In genomic region chr15:74954515-74954914, GRCh38 we compare ENCODE assay signal across 10 cellular contexts. TPM values are rescaled to one million over a fixed set of nuclear protein-coding genes. Genes with fewer than 3 reads are reported as not detected.
A peak's percentile ranks its signal among the peaks of the same experiment; 100 is the strongest.
DNase-seq lines count a peak whose midpoint lies in the region; ATAC-seq lines count a peak whose summit lies in the region.
"Had no signal": no experiment of that assay in that cellular context is flagged by ENCODE, and none has a peak within 500 bp of the region (broad histone marks: within the 10 kb centered on the region; RNA-seq: fewer than 3 reads in every experiment).

No MANE protein-coding gene starts in this region.

- H3K27me3 Mint-ChIP-seq in activated T-cell treated with anti-CD3 and anti-CD28 coated beads, Interleukin-2, amount 50 U/mL, for 24 hours, result peaks cover 23% of the 10 kb centered on the region
- peaks cover 23% of the 10 kb centered on the region for H3K27me3 Mint-ChIP-seq in activated T-cell treated with anti-CD3 and anti-CD28 coated beads, Interleukin-2, amount 50 U/mL, for 4 hours (ENCODE audit: low read depth)
- H3K27me3 Mint-ChIP-seq in stimulated activated naive CD8-positive, alpha-beta T cell treated with anti-CD3 and anti-CD28 coated beads, Interleukin-15, Interleukin-2, amounts not matched to agents 100 ng/mL and 50 ng/mL, for 24 hours, result peaks cover 27% of the 10 kb centered on the region

- intact Hi-C loops in left ventricle myocardium superior (cut with micrococcal nuclease), result loop anchor here (5.0 kb wide), 1 partner anchor 182 kb away; no protein-coding TSS in a partner anchor

- H3K9me3 Mint-ChIP-seq in activated T-cell treated with anti-CD3 and anti-CD28 coated beads, Interleukin-2, amount 50 U/mL, for 24 hours, result no peaks in the 10 kb centered on the region
- H3K9me3 Mint-ChIP-seq in activated T-cell treated with anti-CD3 and anti-CD28 coated beads, Interleukin-2, amount 50 U/mL, for 4 hours, result no peaks in the 10 kb centered on the region
- no peaks in the 10 kb centered on the region for H3K9me3 Mint-ChIP-seq in stimulated activated naive CD8-positive, alpha-beta T cell treated with anti-CD3 and anti-CD28 coated beads, Interleukin-15, Interleukin-2, amounts not matched to agents 100 ng/mL and 50 ng/mL, for 24 hours
- H3K9me3 Mint-ChIP-seq: central memory CD8-positive, alpha-beta T cell had no signal

- DNase-seq in activated T-cell treated with anti-CD3 and anti-CD28 coated beads, Interleukin-2, amount 50 U/mL, for 24 hours, result no peak
- no peak for DNase-seq in activated T-cell treated with anti-CD3 and anti-CD28 coated beads, Interleukin-2, amount 50 U/mL, for 4 hours
- DNase-seq in UCSD-AML1 (lab: John Stamatoyannopoulos, UW; ENCODE audit: unreplicated experiment), result peak; percentile 27
- DNase-seq in left ventricle myocardium superior, result peak; percentile 47
- no peak for DNase-seq in GF-D8 (lab: John Stamatoyannopoulos, UW)
- DNase-seq in midbrain (lab: John Stamatoyannopoulos, UW), result no peak
- no peak for DNase-seq in NCI-H2107 (lab: John Stamatoyannopoulos, UW)
- DNase-seq: NCI-H2081 had no signal

- no peak for ATAC-seq in activated T-cell treated with anti-CD3 and anti-CD28 coated beads, Interleukin-2, amount 50 U/mL, for 4 hours
- ATAC-seq in left ventricle myocardium superior, result no peak

- peak overlapping the region; percentile 72 for H3K4me3 Mint-ChIP-seq in activated T-cell treated with anti-CD3 and anti-CD28 coated beads, Interleukin-2, amount 50 U/mL, for 24 hours
- H3K4me3 Mint-ChIP-seq in activated T-cell treated with anti-CD3 and anti-CD28 coated beads, Interleukin-2, amount 50 U/mL, for 4 hours, result no peak overlapping the region
- H3K4me3 Mint-ChIP-seq in stimulated activated naive CD8-positive, alpha-beta T cell treated with anti-CD3 and anti-CD28 coated beads, Interleukin-15, Interleukin-2, amounts not matched to agents 100 ng/mL and 50 ng/mL, for 24 hours, result peak overlapping the region; percentile 75

- peaks cover 38% of the 10 kb centered on the region for H3K4me1 Mint-ChIP-seq in activated T-cell treated with anti-CD3 and anti-CD28 coated beads, Interleukin-2, amount 50 U/mL, for 24 hours (ENCODE audit: low read depth)
- H3K4me1 Mint-ChIP-seq in activated T-cell treated with anti-CD3 and anti-CD28 coated beads, Interleukin-2, amount 50 U/mL, for 4 hours (ENCODE audit: low read depth), result peaks cover 21% of the 10 kb centered on the region
- H3K4me1 Mint-ChIP-seq in stimulated activated naive CD8-positive, alpha-beta T cell treated with anti-CD3 and anti-CD28 coated beads, Interleukin-15, Interleukin-2, amounts not matched to agents 100 ng/mL and 50 ng/mL, for 24 hours (ENCODE audit: low read depth), result peaks cover 36% of the 10 kb centered on the region

- H3K27ac Mint-ChIP-seq in activated T-cell treated with anti-CD3 and anti-CD28 coated beads, Interleukin-2, amount 50 U/mL, for 24 hours, result no peak overlapping the region
- no peak overlapping the region for H3K27ac Mint-ChIP-seq in stimulated activated naive CD8-positive, alpha-beta T cell treated with anti-CD3 and anti-CD28 coated beads, Interleukin-15, Interleukin-2, amounts not matched to agents 100 ng/mL and 50 ng/mL, for 24 hours

- H3K36me3 Mint-ChIP-seq in activated T-cell treated with anti-CD3 and anti-CD28 coated beads, Interleukin-2, amount 50 U/mL, for 24 hours (ENCODE audit: low read depth), result no peaks in the 10 kb centered on the region
- no peaks in the 10 kb centered on the region for H3K36me3 Mint-ChIP-seq in activated T-cell treated with anti-CD3 and anti-CD28 coated beads, Interleukin-2, amount 50 U/mL, for 4 hours (ENCODE audit: insufficient read depth)
- no peaks in the 10 kb centered on the region for H3K36me3 Mint-ChIP-seq in stimulated activated naive CD8-positive, alpha-beta T cell treated with anti-CD3 and anti-CD28 coated beads, Interleukin-15, Interleukin-2, amounts not matched to agents 100 ng/mL and 50 ng/mL, for 24 hours (ENCODE audit: low read depth)

RNA-seq across cellular contexts. Expression of gene RPP25, which starts 2.1 kb away (rescaled TPM):
- 10 to 100 TPM; 10.7 to 15.1 (median 13.3) TPM for total RNA-seq in activated T-cell treated with anti-CD3 and anti-CD28 coated beads, Interleukin-2, amount 50 U/mL, for 4 hours
- 2.3 TPM for total RNA-seq in left ventricle myocardium superior

RNA-seq across cellular contexts. Expression of gene COX5A, which starts 16.6 kb away (rescaled TPM):
- 100 to 1,000 TPM; 257 to 291 (median 290) TPM for total RNA-seq in activated T-cell treated with anti-CD3 and anti-CD28 coated beads, Interleukin-2, amount 50 U/mL, for 4 hours
- 1,577 TPM for total RNA-seq in left ventricle myocardium superior

RNA-seq across cellular contexts. Expression of gene SCAMP5, which starts 40.8 kb away (rescaled TPM):
- 1 to 10 TPM in 2 of 3 donors, under 1 TPM in 1; 0.90 to 6.7 (median 1.8) TPM for total RNA-seq in activated T-cell treated with anti-CD3 and anti-CD28 coated beads, Interleukin-2, amount 50 U/mL, for 4 hours
- total RNA-seq in left ventricle myocardium superior, result 2.8 TPM

RNA-seq across cellular contexts. Expression of gene FAM219B, which starts 47.9 kb away (rescaled TPM):
- 10 to 100 TPM; 23.6 to 26.6 (median 26.4) TPM for total RNA-seq in activated T-cell treated with anti-CD3 and anti-CD28 coated beads, Interleukin-2, amount 50 U/mL, for 4 hours
- 110 TPM for total RNA-seq in left ventricle myocardium superior

Comparison
In these comparisons a context has a peak if more than half of its experiments do, and no peak if none do; other contexts are left out.
1. DNase-seq: peak in UCSD-AML1 (single experiment) and left ventricle myocardium superior (single experiment); none in activated T-cell treated with anti-CD3 and anti-CD28 coated beads, Interleukin-2, amount 50 U/mL, for 24 hours (single experiment), activated T-cell treated with anti-CD3 and anti-CD28 coated beads, Interleukin-2, amount 50 U/mL, for 4 hours (single experiment), GF-D8 (single experiment), midbrain (single experiment) and NCI-H2107 (single experiment).